Comparison of ENCODE assay signal across 8 cellular contexts in genomic region chr16:81315271-81316175, GRCh38. TPM values are rescaled to one million over a fixed set of nuclear protein-coding genes. Genes with fewer than 3 reads are reported as not detected.
A peak's percentile ranks its signal among the peaks of the same experiment; 100 is the strongest.
DNase-seq lines count a peak whose midpoint lies in the region; ATAC-seq and TF ChIP-seq lines count a peak whose summit lies in the region.

No MANE protein-coding gene starts in this region.

- peak overlapping the region; percentile 84 for H3K4me2 ChIP-seq in skeletal muscle satellite cell (ENCODE audit: low read length)

- intact Hi-C loops in CD4-positive, alpha-beta T cell (cut with DNase I, micrococcal nuclease): loop anchor here in 1 of 2 experiments (2.0 to 10.0 kb wide), 4 partner anchors 219 to 702 kb away; partner anchors contain the start of genes ATMIN and GCSH
- intact Hi-C loops in breast epithelium (cut with DNase I; ENCODE audit: low total_unique reads): no loop called here

- peaks cover 19% of the 10 kb centered on the region for H3K36me3 Mint-ChIP-seq in CD4-positive, alpha-beta T cell (ENCODE audit: low read depth)

- H3K27ac ChIP-seq in CD4-positive, alpha-beta T cell (ENCODE audit: low read depth, low read length): no peak overlapping the region
- H3K27ac ChIP-seq in breast epithelium: peak overlapping the region; percentile 95 to 97

- no peak for ATAC-seq in CD4-positive, alpha-beta T cell (ENCODE audit: poor library complexity)
- ATAC-seq in GM19452 (IDR thresholded peaks at IDR 0.05; ENCODE audit: unreplicated experiment): peak; percentile 28

- H3K4me3 Mint-ChIP-seq in CD4-positive, alpha-beta T cell: peak overlapping the region; percentile 95

- no peaks in the 10 kb centered on the region for H3K9me3 Mint-ChIP-seq in CD4-positive, alpha-beta T cell

- no peaks in the 10 kb centered on the region for H3K27me3 Mint-ChIP-seq in CD4-positive, alpha-beta T cell

- peak overlapping the region; percentile 78 for H3K27ac Mint-ChIP-seq in CD4-positive, alpha-beta T cell

- no peaks in the 10 kb centered on the region for H3K27me3 ChIP-seq in CD4-positive, alpha-beta T cell (ENCODE audit: control insufficient read depth, insufficient read depth, low read length)
- H3K27me3 ChIP-seq in breast epithelium: no peaks in the 10 kb centered on the region
- no peaks in the 10 kb centered on the region for H3K27me3 ChIP-seq in skeletal muscle satellite cell (ENCODE audit: control insufficient read depth, insufficient read depth, low read length)

- H3K4me3 ChIP-seq in breast epithelium (peak overlapping the region; percentile 89 to 99 (median 92)), skeletal muscle satellite cell (ENCODE audit: low read length) (peak overlapping the region; percentile 87)

- H3K4me1 Mint-ChIP-seq in CD4-positive, alpha-beta T cell (ENCODE audit: low read depth): peaks cover 67% of the 10 kb centered on the region

- CTCF ChIA-PET in CD4-positive, alpha-beta T cell (lab: Charles Lee): no interaction called here

- peak overlapping the region; percentile 79 for H3K9ac ChIP-seq in skeletal muscle satellite cell (ENCODE audit: low read depth, low read length)

- H3K4me1 ChIP-seq in breast epithelium: peaks cover 0 to 13% of the 10 kb centered on the region in 2 donors
- peaks cover 28% of the 10 kb centered on the region for H3K4me1 ChIP-seq in skeletal muscle satellite cell (ENCODE audit: control insufficient read depth, insufficient read depth, low read length)

- TF ChIP-seq CTCF in CD4-positive, alpha-beta T cell (IDR thresholded peaks at IDR 0.05): no peak
- TF ChIP-seq CTCF in breast epithelium (IDR thresholded peaks at IDR 0.05): no peak

- no peaks in the 10 kb centered on the region for H3K9me3 ChIP-seq in CD4-positive, alpha-beta T cell (ENCODE audit: control insufficient read depth, low read length)
- H3K9me3 ChIP-seq in breast epithelium (no peaks in the 10 kb centered on the region), skeletal muscle satellite cell (replicated peaks; ENCODE audit: low read length) (no peaks in the 10 kb centered on the region)

- no peak for TF ChIP-seq POLR2A in breast epithelium (IDR thresholded peaks at IDR 0.05)

- POLR2A ChIA-PET in CD4-positive, alpha-beta T cell (lab: Charles Lee): interaction anchor here (1.0 to 1.9 kb wide), 7 partner anchors 239 to 854 kb away, joined by 3 to 8 read pairs (median 7); partner anchors contain the start of genes ATMIN, C16orf46, CENPN and CMC2

- peak in 9 of 10 experiments; percentile 8 to 57 (median 25) for DNase-seq in CD4-positive, alpha-beta T cell
- peak; percentile 59 for DNase-seq in HK-2 (ENCODE audit: unreplicated experiment)
- peak; percentile 60 for DNase-seq in UCSD-AML1 (lab: John Stamatoyannopoulos, UW; ENCODE audit: unreplicated experiment)
- DNase-seq in breast epithelium (ENCODE audit: low spot score in 2 of 2): peak; percentile 60 to 63
- DNase-seq in iPS-NIHi11 (ENCODE audit: low spot score): peak; percentile 51
- DNase-seq in GOT3 (lab: John Stamatoyannopoulos, UW): no peak

- no peaks in the 10 kb centered on the region for H3K36me3 ChIP-seq in breast epithelium
- no peaks in the 10 kb centered on the region for H3K36me3 ChIP-seq in skeletal muscle satellite cell (ENCODE audit: insufficient read depth, low read length)

RNA-seq across cellular contexts. Expression of gene GAN, which starts 0.8 kb away (rescaled TPM):
- 1 to 10 TPM; 4.5 to 4.7 TPM for total RNA-seq in CD4-positive, alpha-beta T cell
- 10 to 100 TPM in 2 of 3 donors, 1 to 10 TPM in 1; 7.5 to 15.7 (median 10.8) TPM for total RNA-seq in breast epithelium
- 4.6 and 5.0 TPM in 2 replicates for total RNA-seq in skeletal muscle satellite cell (2012; rRNA removed)
